ENCODE assay signal across 8 cellular contexts in the genomic region with DNA sequence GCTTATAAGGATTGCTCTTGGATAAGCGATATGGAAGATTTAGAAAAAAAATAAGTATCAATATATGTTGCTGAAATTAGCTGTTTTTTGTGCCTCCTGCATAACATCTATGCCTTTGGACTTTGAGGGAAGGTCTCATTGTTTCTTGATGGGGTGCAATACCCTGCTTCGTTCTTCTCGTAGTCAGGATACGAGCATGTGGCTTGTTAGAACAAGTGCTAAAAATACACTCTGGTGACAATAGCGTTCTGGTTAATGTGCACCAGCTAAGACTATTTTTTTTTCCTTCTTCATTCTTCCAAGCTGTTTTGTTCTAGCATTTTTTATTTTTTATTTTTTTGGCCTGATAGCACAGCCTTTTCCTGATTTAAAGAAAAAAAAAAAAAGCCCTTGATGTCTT.
"Had no signal": no experiment of that assay in that cellular context is flagged by ENCODE, and none has a peak within 500 bp of the region (broad histone marks: within the 10 kb centered on the region; RNA-seq: fewer than 3 reads in every experiment).

No MANE protein-coding gene starts in this region.

- H3K36me3 ChIP-seq: HAP-1 had no signal

- H3K4me1 ChIP-seq: HAP-1 had no signal

- H3K4me3 ChIP-seq: GM23338, HAP-1 had no signal

- ATAC-seq: GM23338, HCT116, HepG2 had no signal

- H3K27ac ChIP-seq: HL-60 had no signal

- FAIRE-seq: H1, HepG2 had no signal

- H3K9me3 ChIP-seq: HAP-1 had no signal

- DNase-seq: H7, HFFc6 had no signal
